Comparison of ENCODE assay signal across 8 cellular contexts in genomic region chr14:31419179-31420012, GRCh38. TPM values are rescaled to one million over a fixed set of nuclear protein-coding genes. Genes with fewer than 3 reads are reported as not detected.
DNase-seq lines count a peak whose midpoint lies in the region; ATAC-seq and TF ChIP-seq lines count a peak whose summit lies in the region.

No MANE protein-coding gene starts in this region.

- no peak for DNase-seq in stimulated activated naive CD8-positive, alpha-beta T cell treated with anti-CD3 and anti-CD28 coated beads, Interleukin-15, Interleukin-2, amounts not matched to agents 100 U/mL and 50 U/mL, for 24 hours
- no peak for DNase-seq in activated T-helper 1 cell treated with anti-CD3 and anti-CD28 coated beads, Interleukin-12 subunit alpha, Interleukin-12 subunit beta, Interleukin-2, Interleukin-4 antibody, amounts not matched to agents 30 ng/mL and 10 ng/mL and 1 ng/mL, durations not matched to agents 14 hours and 24 hours and 36 hours (ENCODE audit: low spot score)
- DNase-seq in stomach: no peak
- DNase-seq in COLO829 (ENCODE audit: low spot score): no peak
- DNase-seq in NOMO-1 treated with dmso at 0.1 percent for 144 hours (lab: John Stamatoyannopoulos, UW; ENCODE audit: unreplicated experiment): no peak

- peak overlapping the region; percentile 84 to 97 (median 91) for H3K27ac ChIP-seq in stomach

- no peak for ATAC-seq in stimulated activated naive CD8-positive, alpha-beta T cell treated with anti-CD3 and anti-CD28 coated beads, Interleukin-15, Interleukin-2, amounts not matched to agents 100 U/mL and 50 U/mL, for 24 hours
- ATAC-seq in GM18861 (IDR thresholded peaks at IDR 0.05; ENCODE audit: unreplicated experiment): no peak

- no peaks in the 10 kb centered on the region for H3K36me3 Mint-ChIP-seq in stimulated activated naive CD8-positive, alpha-beta T cell treated with anti-CD3 and anti-CD28 coated beads, Interleukin-15, Interleukin-2, amounts not matched to agents 100 ng/mL and 50 ng/mL, for 24 hours (ENCODE audit: low read depth)
- H3K36me3 Mint-ChIP-seq in activated T-helper 1 cell treated with anti-CD3 and anti-CD28 coated beads, Interleukin-12 subunit alpha, Interleukin-12 subunit beta, Interleukin-2, Interleukin-4 antibody, amounts not matched to agents 30 ng/mL and 10 ng/mL and 1 ng/mL, durations not matched to agents 14 hours and 24 hours and 36 hours (ENCODE audit: low read depth): peaks cover 2% of the 10 kb centered on the region

- WGBS in stomach, 5 donors: 3 to 6% (median 5%) methylated on average over 12 to 15 of the region's 15 CpGs

- peaks cover 2% of the 10 kb centered on the region for H3K4me1 ChIP-seq in iPS-15b (ENCODE audit: control insufficient read depth, insufficient read depth, low read length)
- H3K4me1 ChIP-seq in stomach: peaks cover 12 to 46% (median 31%) of the 10 kb centered on the region in 4 donors

- no peaks in the 10 kb centered on the region for H3K9me3 ChIP-seq in iPS-15b (ENCODE audit: control insufficient read depth, insufficient read depth, low read length)
- no peaks in the 10 kb centered on the region for H3K9me3 ChIP-seq in stomach

- TF ChIP-seq EP300 in stomach (IDR thresholded peaks at IDR 0.05): no peak

- TF ChIP-seq CTCF in stomach (IDR thresholded peaks at IDR 0.05): no peak

- peaks cover 28% of the 10 kb centered on the region for H3K4me1 Mint-ChIP-seq in stimulated activated naive CD8-positive, alpha-beta T cell treated with anti-CD3 and anti-CD28 coated beads, Interleukin-15, Interleukin-2, amounts not matched to agents 100 ng/mL and 50 ng/mL, for 24 hours (ENCODE audit: low read depth)
- peaks cover 35% of the 10 kb centered on the region for H3K4me1 Mint-ChIP-seq in activated T-helper 1 cell treated with anti-CD3 and anti-CD28 coated beads, Interleukin-12 subunit alpha, Interleukin-12 subunit beta, Interleukin-2, Interleukin-4 antibody, amounts not matched to agents 30 ng/mL and 10 ng/mL and 1 ng/mL, durations not matched to agents 14 hours and 24 hours and 36 hours (ENCODE audit: low read depth)

- H3K9ac ChIP-seq in iPS-15b (ENCODE audit: low read depth, low read length): peak overlapping the region; percentile 85

- H3K36me3 ChIP-seq in iPS-15b (ENCODE audit: control insufficient read depth, insufficient read depth, low read length): peaks cover 3% of the 10 kb centered on the region
- no peaks in the 10 kb centered on the region for H3K36me3 ChIP-seq in stomach

- H3K4me3 Mint-ChIP-seq in stimulated activated naive CD8-positive, alpha-beta T cell treated with anti-CD3 and anti-CD28 coated beads, Interleukin-15, Interleukin-2, amounts not matched to agents 100 ng/mL and 50 ng/mL, for 24 hours: peak overlapping the region; percentile 93
- peak overlapping the region; percentile 98 for H3K4me3 Mint-ChIP-seq in activated T-helper 1 cell treated with anti-CD3 and anti-CD28 coated beads, Interleukin-12 subunit alpha, Interleukin-12 subunit beta, Interleukin-2, Interleukin-4 antibody, amounts not matched to agents 30 ng/mL and 10 ng/mL and 1 ng/mL, durations not matched to agents 14 hours and 24 hours and 36 hours

- TF ChIP-seq POLR2A in stomach (IDR thresholded peaks at IDR 0.05): no peak

- H3K9me3 Mint-ChIP-seq in stimulated activated naive CD8-positive, alpha-beta T cell treated with anti-CD3 and anti-CD28 coated beads, Interleukin-15, Interleukin-2, amounts not matched to agents 100 ng/mL and 50 ng/mL, for 24 hours: no peaks in the 10 kb centered on the region
- H3K9me3 Mint-ChIP-seq in activated T-helper 1 cell treated with anti-CD3 and anti-CD28 coated beads, Interleukin-12 subunit alpha, Interleukin-12 subunit beta, Interleukin-2, Interleukin-4 antibody, amounts not matched to agents 30 ng/mL and 10 ng/mL and 1 ng/mL, durations not matched to agents 14 hours and 24 hours and 36 hours: no peaks in the 10 kb centered on the region

- intact Hi-C loops in activated T-helper 1 cell treated with anti-CD3 and anti-CD28 coated beads, Interleukin-12 subunit alpha, Interleukin-12 subunit beta, Interleukin-2, Interleukin-4 antibody, amounts not matched to agents 30 ng/mL and 10 ng/mL and 1 ng/mL, durations not matched to agents 14 hours and 24 hours and 36 hours (cut with micrococcal nuclease): loop anchor here (1.0 to 10.0 kb wide), 9 partner anchors 11 to 795 kb away; partner anchors contain the start of genes AP4S1, DTD2, NUBPL and SCFD1
- intact Hi-C loops in stomach (cut with DNase I; ENCODE audit: low total_unique reads): no loop called here

- peak overlapping the region; percentile 4 for H3K27ac Mint-ChIP-seq in stimulated activated naive CD8-positive, alpha-beta T cell treated with anti-CD3 and anti-CD28 coated beads, Interleukin-15, Interleukin-2, amounts not matched to agents 100 ng/mL and 50 ng/mL, for 24 hours
- H3K27ac Mint-ChIP-seq in activated T-helper 1 cell treated with anti-CD3 and anti-CD28 coated beads, Interleukin-12 subunit alpha, Interleukin-12 subunit beta, Interleukin-2, Interleukin-4 antibody, amounts not matched to agents 30 ng/mL and 10 ng/mL and 1 ng/mL, durations not matched to agents 14 hours and 24 hours and 36 hours: no peak overlapping the region

- H3K4me3 ChIP-seq in iPS-15b (ENCODE audit: low read depth, low read length): peak overlapping the region; percentile 98
- peak overlapping the region; percentile 79 to 98 (median 96) for H3K4me3 ChIP-seq in stomach

- no peaks in the 10 kb centered on the region for H3K27me3 Mint-ChIP-seq in stimulated activated naive CD8-positive, alpha-beta T cell treated with anti-CD3 and anti-CD28 coated beads, Interleukin-15, Interleukin-2, amounts not matched to agents 100 ng/mL and 50 ng/mL, for 24 hours
- H3K27me3 Mint-ChIP-seq in activated T-helper 1 cell treated with anti-CD3 and anti-CD28 coated beads, Interleukin-12 subunit alpha, Interleukin-12 subunit beta, Interleukin-2, Interleukin-4 antibody, amounts not matched to agents 30 ng/mL and 10 ng/mL and 1 ng/mL, durations not matched to agents 14 hours and 24 hours and 36 hours (ENCODE audit: insufficient read depth): peaks cover 2% of the 10 kb centered on the region

- H3K27me3 ChIP-seq in iPS-15b (ENCODE audit: control insufficient read depth, insufficient read depth, low read length) (no peaks in the 10 kb centered on the region), stomach (no peaks in the 10 kb centered on the region)

RNA-seq across cellular contexts. Expression of gene HEATR5A, which starts 1.0 kb away (rescaled TPM):
- total RNA-seq in activated T-helper 1 cell treated with anti-CD3 and anti-CD28 coated beads, Interleukin-12 subunit alpha, Interleukin-12 subunit beta, Interleukin-2, Interleukin-4 antibody, amounts not matched to agents 30 ng/mL and 10 ng/mL and 1 ng/mL, durations not matched to agents 14 hours and 24 hours and 36 hours: 26.4 and 31.0 TPM in 2 replicates
- total RNA-seq in stomach: 10 to 100 TPM; 10.1 to 92.8 (median 37.3) TPM
- polyA plus RNA-seq in stomach: 10 to 100 TPM in 1 of 3 donors, 1 to 10 TPM in 2; 3.6 to 12.1 (median 4.1) TPM

RNA-seq across cellular contexts. Expression of gene DTD2, which starts 37.9 kb away (rescaled TPM):
- 29.0 and 30.6 TPM in 2 replicates for total RNA-seq in activated T-helper 1 cell treated with anti-CD3 and anti-CD28 coated beads, Interleukin-12 subunit alpha, Interleukin-12 subunit beta, Interleukin-2, Interleukin-4 antibody, amounts not matched to agents 30 ng/mL and 10 ng/mL and 1 ng/mL, durations not matched to agents 14 hours and 24 hours and 36 hours
- 10 to 100 TPM in 3 of 5 donors, 1 to 10 TPM in 2; 2.9 to 32.1 (median 19.4) TPM for total RNA-seq in stomach
- 10 to 100 TPM in 1 of 3 donors, 1 to 10 TPM in 2; 8.4 to 14.1 (median 9.0) TPM for polyA plus RNA-seq in stomach
